ENCODE assay signal across 12 cellular contexts in genomic region chr11:34345991-34346480, GRCh38. TPM values are rescaled to one million over a fixed set of nuclear protein-coding genes. Genes with fewer than 3 reads are reported as not detected.
DNase-seq lines count a peak whose midpoint lies in the region; ATAC-seq and TF ChIP-seq lines count a peak whose summit lies in the region.
"Had no signal": no experiment of that assay in that cellular context is flagged by ENCODE, and none has a peak within 500 bp of the region (broad histone marks: within the 10 kb centered on the region; RNA-seq: fewer than 3 reads in every experiment).

No MANE protein-coding gene starts in this region.

- DNase-seq in Panc1 (ENCODE audit: low read depth, low spot score) (no peak), fibroblast of the aortic adventitia (ENCODE audit: low read depth) (peak; percentile 89), osteoblast (ENCODE audit: insufficient read length, low spot score, missing footprints) (peak; percentile 71), NOMO-1 treated with dmso at 0.1 percent for 144 hours (lab: John Stamatoyannopoulos, UW; ENCODE audit: unreplicated experiment) (no peak), SKM-1 treated with dmso at 0.1 percent for 144 hours (lab: John Stamatoyannopoulos, UW; ENCODE audit: unreplicated experiment) (no peak), globus pallidus (ENCODE audit: low spot score) (no peak)
- DNase-seq in activated CD4-positive, alpha-beta T cell treated with anti-CD3 and anti-CD28 coated beads for 48 hours, result no peak
- DNase-seq: activated CD4-positive, alpha-beta T cell treated with anti-CD3 and anti-CD28 coated beads, Interleukin-2, amount 10 ng/mL, durations not matched to agents 24 days and 14 days; activated naive CD4-positive, alpha-beta T cell; KBM-7 had no signal

- no TSS peak for BruUV-seq in Panc1 (replicated peaks; lab: Mats Ljungman, UMichigan)

- in situ Hi-C loops in Panc1 (cut with HindIII; ENCODE audit: low pct_unique_long_range_greater_than_20kb, low sequenced_read_pairs), result no loop called here

- H3K4me1 ChIP-seq in ACC112 (ENCODE audit: control insufficient read depth, insufficient read depth, low read length, unreplicated experiment) (peaks cover 50% of the 10 kb centered on the region), Panc1 (ENCODE audit: control insufficient read depth, insufficient read depth, low read length) (peaks cover 72% of the 10 kb centered on the region), osteoblast (ENCODE audit: insufficient read depth, low read length) (peaks cover 47% of the 10 kb centered on the region)

- no peaks in the 10 kb centered on the region for H4K20me1 ChIP-seq in osteoblast (ENCODE audit: insufficient read depth, low read length)

- no peak overlapping the region for H2AFZ ChIP-seq in ACC112 (ENCODE audit: low read length, unreplicated experiment)
- no peak overlapping the region for H2AFZ ChIP-seq in osteoblast (ENCODE audit: low read length)
- H2AFZ ChIP-seq: GM23338 had no signal

- H3K27ac ChIP-seq in ACC112 (ENCODE audit: low read depth, low read length) (peak overlapping the region; percentile 76), Panc1 (ENCODE audit: low read length) (peak overlapping the region; percentile 40; the same call in 1 of the 2 replicates), osteoblast (ENCODE audit: low read depth, low read length) (peak overlapping the region; percentile 83)

- ATAC-seq in Panc1, result no peak
- ATAC-seq: GM23338 had no signal

- TF ChIP-seq CTCF in Panc1 (IDR thresholded peaks at IDR 0.05) (no peak), fibroblast of the aortic adventitia (IDR thresholded peaks at IDR 0.05; ENCODE audit: insufficient read depth, low read length) (no peak), osteoblast (IDR thresholded peaks at IDR 0.05; ENCODE audit: extremely low read depth, low read depth, low read length) (no peak)

- intact Hi-C loops in Panc1 (cut with micrococcal nuclease; ENCODE audit: unreplicated experiment), result no loop called here

- CTCF ChIA-PET in Panc1 (lab: Charles Lee), result no interaction called here

- H3K27me3 ChIP-seq in ACC112 (ENCODE audit: insufficient read depth, low read length) (no peaks in the 10 kb centered on the region), Panc1 (ENCODE audit: control insufficient read depth, insufficient read depth, low read length) (no peaks in the 10 kb centered on the region), osteoblast (ENCODE audit: insufficient read depth, low read length) (no peaks in the 10 kb centered on the region)

- no peaks in the 10 kb centered on the region for H3K36me3 ChIP-seq in ACC112 (ENCODE audit: insufficient read depth, low read length)
- no peaks in the 10 kb centered on the region for H3K36me3 ChIP-seq in Panc1 (ENCODE audit: control insufficient read depth, insufficient read depth, low read length)
- H3K36me3 ChIP-seq in osteoblast (ENCODE audit: insufficient read depth, low read length), result no peaks in the 10 kb centered on the region

- POLR2A ChIA-PET in Panc1 (lab: Charles Lee), result interaction anchor here (0.6 kb wide), 2 partner anchors 113 to 139 kb away, joined by 3 read pairs; no protein-coding TSS in a partner anchor

- H3K9me3 ChIP-seq in Panc1 (ENCODE audit: control insufficient read depth, insufficient read depth, low read depth, low read length) (no peaks in the 10 kb centered on the region), osteoblast (ENCODE audit: low read depth, low read length) (no peaks in the 10 kb centered on the region)

- H3K4me2 ChIP-seq in osteoblast (ENCODE audit: insufficient read depth, low read length), result peak overlapping the region; percentile 47
- H3K4me2 ChIP-seq: GM23338 had no signal

- H3K4me3 ChIP-seq in ACC112 (ENCODE audit: low read depth, low read length) (peak overlapping the region; percentile 52), Panc1 (ENCODE audit: low read depth in 2 of 2, low read length in 2 of 2) (no peak overlapping the region), fibroblast of the aortic adventitia (ENCODE audit: low read depth, low read length) (no peak overlapping the region), osteoblast (ENCODE audit: insufficient read depth, low read length) (peak overlapping the region; percentile 1)
- H3K4me3 ChIP-seq: GM23338 had no signal

- peaks cover 11% of the 10 kb centered on the region for H3K79me2 ChIP-seq in ACC112 (ENCODE audit: control insufficient read depth, insufficient read depth, low read length, unreplicated experiment)
- H3K79me2 ChIP-seq in osteoblast (ENCODE audit: insufficient read depth, low read length), result peaks cover 4% of the 10 kb centered on the region

RNA-seq across cellular contexts. Expression of gene ABTB2, which starts 11.8 kb away (rescaled TPM):
- total RNA-seq in Panc1 (2021; ENCODE audit: unreplicated experiment), result 22.7 TPM
- 24.9 TPM for polyA plus RNA-seq in Panc1 (2012; ENCODE audit: insufficient read length)
- 0.82 and 1.7 TPM in 2 replicates for total RNA-seq in fibroblast of the aortic adventitia (ENCODE audit: low replicate concordance)
- 5.1 and 5.9 TPM in 2 replicates for total RNA-seq in osteoblast

Comparison
In these comparisons a context has a peak if more than half of its experiments do, and no peak if none do; other contexts are left out.
1. H3K4me3 ChIP-seq: peak in ACC112 (single experiment) and osteoblast (single experiment); none in Panc1 (0 of 2) and fibroblast of the aortic adventitia (single experiment).
2. DNase-seq: peak in fibroblast of the aortic adventitia (single experiment) and osteoblast (single experiment); none in Panc1 (single experiment), NOMO-1 treated with dmso at 0.1 percent for 144 hours (single experiment), activated CD4-positive, alpha-beta T cell treated with anti-CD3 and anti-CD28 coated beads for 48 hours (single experiment), SKM-1 treated with dmso at 0.1 percent for 144 hours (single experiment) and globus pallidus (single experiment).
3. Peak in every context shown above with its lines, with median percentiles within 50 percentile points of each other: H3K27ac ChIP-seq.